ENCODE assay signal across 8 cellular contexts in the genomic region with DNA sequence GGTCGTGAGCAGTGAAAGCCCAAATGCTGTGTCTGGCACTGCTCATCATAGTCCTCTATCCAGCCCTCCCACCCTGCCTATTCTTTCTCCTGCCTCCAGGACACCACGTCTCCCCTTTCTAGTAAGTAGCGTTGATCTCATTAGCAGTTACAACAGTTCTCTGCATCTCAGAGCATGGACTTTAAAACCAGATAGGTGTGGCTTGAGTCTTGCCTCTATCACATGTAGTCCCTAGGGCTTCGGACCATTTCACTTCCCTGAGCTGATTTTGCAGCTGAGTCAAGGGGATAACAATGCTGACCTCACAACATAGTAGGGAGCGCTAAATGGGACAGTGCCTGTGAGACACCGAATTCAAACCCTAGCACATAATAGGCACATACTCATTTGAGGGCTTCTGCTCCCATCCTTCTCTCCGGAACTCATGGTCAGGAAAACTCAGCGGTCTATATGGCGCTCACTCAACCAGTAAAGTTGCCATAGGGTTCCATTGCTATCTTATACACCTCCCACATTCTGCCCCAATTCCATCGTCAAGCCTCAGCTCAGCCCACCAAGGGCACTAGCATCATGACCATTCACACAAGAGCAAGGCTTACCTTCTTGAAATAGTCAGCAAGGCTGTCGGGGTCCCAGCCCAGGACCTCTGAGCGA. TPM values are rescaled to one million over a fixed set of nuclear protein-coding genes. Genes with fewer than 3 reads are reported as not detected.
A peak's percentile ranks its signal among the peaks of the same experiment; 100 is the strongest.
DNase-seq lines count a peak whose midpoint lies in the region; ATAC-seq and TF ChIP-seq lines count a peak whose summit lies in the region.

No MANE protein-coding gene starts in this region.

- WGBS in heart left ventricle, 4 donors: 68 to 80% (median 72%) methylated on average over 12 of the region's 12 CpGs
- WGBS in urinary bladder: 86% methylated on average over 12 of the region's 12 CpGs

- peaks cover 0 to 35% (median 0%) of the 10 kb centered on the region in 9 donors for H3K36me3 ChIP-seq in heart left ventricle
- no peaks in the 10 kb centered on the region for H3K36me3 ChIP-seq in urinary bladder (ENCODE audit: insufficient read depth)

- TF ChIP-seq CTCF in heart left ventricle (IDR thresholded peaks at IDR 0.05): no peak

- H3K27ac ChIP-seq in heart left ventricle (peak overlapping the region; percentile 64 to 99 (median 80)), urinary bladder (ENCODE audit: low read depth) (peak overlapping the region; percentile 49)

- intact Hi-C loops in heart left ventricle (cut with DNase I): loop anchor here in 2 of 10 donors (5.0 kb wide), 1 partner anchor 35 kb away; no protein-coding TSS in a partner anchor

- H3K27me3 ChIP-seq in heart left ventricle: no peaks in the 10 kb centered on the region

- H3K4me1 ChIP-seq in heart left ventricle: peaks cover 0 to 73% (median 0%) of the 10 kb centered on the region in 12 donors
- no peaks in the 10 kb centered on the region for H3K4me1 ChIP-seq in urinary bladder (ENCODE audit: insufficient read depth)

- DNase-seq in heart left ventricle (no peak), NCI-H524 treated with DMSO at 0.1 percent for 48 hours (lab: John Stamatoyannopoulos, UW) (no peak)
- DNase-seq in stimulated activated CD4-positive, alpha-beta T cell treated with anti-CD3 and anti-CD28 coated beads, Interleukin-4, amount 100 ng/mL, for 24 hours: no peak

- H3K9me3 ChIP-seq in heart left ventricle: no peaks in the 10 kb centered on the region

- ATAC-seq in GM19455 (IDR thresholded peaks at IDR 0.05; ENCODE audit: unreplicated experiment) (peak; percentile 37), HG03469 (IDR thresholded peaks at IDR 0.05; ENCODE audit: unreplicated experiment) (peak; percentile 41), heart left ventricle (peak in 3 of 4 donors; percentile 49 to 75 (median 65)), esophagus mucosa (no peak)

- no peak for TF ChIP-seq POLR2A in heart left ventricle (IDR thresholded peaks at IDR 0.05)

- H3K4me3 ChIP-seq in GM08714 (ENCODE audit: low read length): peak overlapping the region; percentile 71
- H3K4me3 ChIP-seq in heart left ventricle: peak overlapping the region; percentile 33 to 80 (median 56)
- H3K4me3 ChIP-seq in urinary bladder (ENCODE audit: low read depth, low read length): peak overlapping the region; percentile 35

RNA-seq across cellular contexts. Expression of a gene that starts 0.5 kb away (rescaled TPM):
- total RNA-seq in heart left ventricle (10 to 100 TPM in 2 of 9 donors, 1 to 10 TPM in 7; 2.8 to 73.7 (median 6.1) TPM), urinary bladder (8.4 TPM), esophagus mucosa (3.0 TPM)
- polyA plus RNA-seq in heart left ventricle (1 to 10 TPM; 2.2 to 3.1 TPM), urinary bladder (8.5 TPM)
